11 cellular contexts compared by ENCODE assay signal in genomic region chr12:110046451-110047187, GRCh38. TPM values are rescaled to one million over a fixed set of nuclear protein-coding genes. Genes with fewer than 3 reads are reported as not detected.
A peak's percentile ranks its signal among the peaks of the same experiment; 100 is the strongest.
DNase-seq lines count a peak whose midpoint lies in the region; ATAC-seq and TF ChIP-seq lines count a peak whose summit lies in the region.
"Had no signal": no experiment of that assay in that cellular context is flagged by ENCODE, and none has a peak within 500 bp of the region (broad histone marks: within the 10 kb centered on the region; RNA-seq: fewer than 3 reads in every experiment).

No MANE protein-coding gene starts in this region.

- H3K9me2 ChIP-seq in Karpas-422 (replicated peaks; ENCODE audit: insufficient read depth, low read length): no peaks in the 10 kb centered on the region

- peaks cover 35% of the 10 kb centered on the region for H3K79me2 ChIP-seq in Karpas-422 (ENCODE audit: low read length)

- H4K20me1 ChIP-seq in Karpas-422 (ENCODE audit: insufficient read depth, low read depth, low read length): no peaks in the 10 kb centered on the region

- H2AFZ ChIP-seq in Karpas-422 (ENCODE audit: low read length): no peak overlapping the region

- intact Hi-C loops in CD8-positive, alpha-beta T cell (cut with DNase I, micrococcal nuclease): loop anchor here (5.0 kb wide), 2 partner anchors 386 to 569 kb away; partner anchors contain the start of genes KCTD10 (in 1 of the 2) and UBE3B (in 1 of the 2)

- H3K27me3 Mint-ChIP-seq in CD8-positive, alpha-beta T cell (ENCODE audit: low read depth): no peaks in the 10 kb centered on the region
- H3K27me3 Mint-ChIP-seq in naive B cell: no peaks in the 10 kb centered on the region

- no peak for DNase-seq in CD8-positive, alpha-beta T cell
- DNase-seq in Karpas-422 (no peak), astrocyte of the cerebellum (ENCODE audit: low read depth) (no peak), naive B cell (no peak), EL (no peak), anterior cingulate cortex (lab: John Stamatoyannopoulos, UW) (no peak)
- DNase-seq: NCI-H526 treated with DMSO at 0.1 percent for 48 hours, WERI-Rb-1 had no signal

- H3K36me3 Mint-ChIP-seq in CD8-positive, alpha-beta T cell: peaks cover 22% of the 10 kb centered on the region
- H3K36me3 Mint-ChIP-seq in naive B cell: peaks cover 0 to 5% of the 10 kb centered on the region in 2 donors

- no peaks in the 10 kb centered on the region for H3K27me3 ChIP-seq in CD8-positive, alpha-beta T cell (ENCODE audit: insufficient read depth, low read length)
- no peaks in the 10 kb centered on the region for H3K27me3 ChIP-seq in Karpas-422 (ENCODE audit: low read length)

- peaks cover 5% of the 10 kb centered on the region for H3K36me3 ChIP-seq in CD8-positive, alpha-beta T cell (ENCODE audit: insufficient read depth, low read length)
- H3K36me3 ChIP-seq in Karpas-422 (ENCODE audit: insufficient read depth, low read length): no peaks in the 10 kb centered on the region

- H3K4me3 ChIP-seq in CD8-positive, alpha-beta T cell (ENCODE audit: low read depth, low read length): no peak overlapping the region
- H3K4me3 ChIP-seq in Karpas-422 (ENCODE audit: low read length): peak overlapping the region; percentile 90; the same call in 1 of the 2 replicates
- peak overlapping the region; percentile 63 for H3K4me3 ChIP-seq in astrocyte of the cerebellum (ENCODE audit: low read depth, low read length)

- no peaks in the 10 kb centered on the region for H3K9me3 ChIP-seq in CD8-positive, alpha-beta T cell (ENCODE audit: low read length)
- H3K9me3 ChIP-seq in Karpas-422 (ENCODE audit: low read length): no peaks in the 10 kb centered on the region

- H3K9me3 Mint-ChIP-seq in CD8-positive, alpha-beta T cell: no peaks in the 10 kb centered on the region
- peaks cover 0 to 3% (median 0%) of the 10 kb centered on the region in 7 donors for H3K9me3 Mint-ChIP-seq in naive B cell

- H3K4me2 ChIP-seq in Karpas-422 (ENCODE audit: low read depth, low read length, poor library complexity, severe bottlenecking): peak overlapping the region; percentile 98

- in situ Hi-C loops in astrocyte of the cerebellum (cut with HindIII; ENCODE audit: low sequenced_read_pairs): no loop called here

- TF ChIP-seq CTCF in CD8-positive, alpha-beta T cell (IDR thresholded peaks at IDR 0.05): no peak
- no peak for TF ChIP-seq CTCF in astrocyte of the cerebellum (IDR thresholded peaks at IDR 0.05; ENCODE audit: low read depth, low read length, missing control alignments)

- no peak for ATAC-seq in CD8-positive, alpha-beta T cell
- ATAC-seq in naive B cell (ENCODE audit: low read depth in 2 of 2) (no peak), HG03175 (IDR thresholded peaks at IDR 0.05; ENCODE audit: unreplicated experiment) (no peak), HG02588 (IDR thresholded peaks at IDR 0.05; ENCODE audit: unreplicated experiment) (no peak)

- H3K27ac Mint-ChIP-seq in CD8-positive, alpha-beta T cell: no peak overlapping the region
- peak overlapping the region in 2 of 6 donors; percentile 15 to 60 for H3K27ac Mint-ChIP-seq in naive B cell

- no peak overlapping the region for H3K27ac ChIP-seq in CD8-positive, alpha-beta T cell (ENCODE audit: low read depth, low read length)
- H3K27ac ChIP-seq in Karpas-422 (ENCODE audit: low read length): no peak overlapping the region
- H3K27ac ChIP-seq: KMS-11, WERI-Rb-1 had no signal

- peaks cover 21% of the 10 kb centered on the region for H3K4me1 ChIP-seq in CD8-positive, alpha-beta T cell (ENCODE audit: insufficient read depth, low read length)
- H3K4me1 ChIP-seq in Karpas-422 (ENCODE audit: low read length): peaks cover 29% of the 10 kb centered on the region

- peaks cover 39% of the 10 kb centered on the region for H3K4me1 Mint-ChIP-seq in CD8-positive, alpha-beta T cell (ENCODE audit: low read depth)
- H3K4me1 Mint-ChIP-seq in naive B cell: peaks cover 30 to 68% (median 58%) of the 10 kb centered on the region in 3 donors

- peak overlapping the region; percentile 89 for H3K4me3 Mint-ChIP-seq in CD8-positive, alpha-beta T cell
- H3K4me3 Mint-ChIP-seq in naive B cell: peak overlapping the region in 7 of 8 donors; percentile 30 to 96 (median 93)

- CTCF ChIA-PET in CD8-positive, alpha-beta T cell (lab: Charles Lee): no interaction called here

- POLR2A ChIA-PET in CD8-positive, alpha-beta T cell (lab: Charles Lee): no interaction called here

- H3K9ac ChIP-seq in Karpas-422 (ENCODE audit: low read length): peak overlapping the region; percentile 82
- H3K9ac ChIP-seq: KMS-11 had no signal

RNA-seq across cellular contexts. Expression of gene C12orf76, which starts 1.7 kb away (rescaled TPM):
- total RNA-seq in CD8-positive, alpha-beta T cell: 1 to 10 TPM; 8.7 to 9.6 TPM
- 12.8 and 24.6 TPM in 2 replicates for total RNA-seq in Karpas-422 (2014; rRNA removed; shearing (Covaris generic); ENCODE audit: low replicate concordance)
- 10 to 100 TPM; 10.6 to 19.8 (median 16.7) TPM for polyA plus RNA-seq in naive B cell (ENCODE audit: low read depth in 6 of 6)

RNA-seq across cellular contexts. Expression of gene ANKRD13A, which starts 47.4 kb away (rescaled TPM):
- 10 to 100 TPM; 38.8 to 41.7 TPM for total RNA-seq in CD8-positive, alpha-beta T cell
- total RNA-seq in Karpas-422 (2014; rRNA removed; shearing (Covaris generic); ENCODE audit: low replicate concordance): 277 and 337 TPM in 2 replicates
- 10 to 100 TPM; 65.4 to 95.4 (median 78.7) TPM for polyA plus RNA-seq in naive B cell (ENCODE audit: low read depth in 6 of 6)

RNA-seq across cellular contexts. Expression of gene GIT2, which starts 50.5 kb away (rescaled TPM):
- 10 to 100 TPM; 47.6 to 57.9 TPM for total RNA-seq in CD8-positive, alpha-beta T cell
- 76.3 and 81.9 TPM in 2 replicates for total RNA-seq in Karpas-422 (2014; rRNA removed; shearing (Covaris generic); ENCODE audit: low replicate concordance)
- polyA plus RNA-seq in naive B cell (ENCODE audit: low read depth in 6 of 6): 100 to 1,000 TPM in 4 of 6 donors, 10 to 100 TPM in 2; 95.1 to 129 (median 101) TPM
